In the genomic region with DNA sequence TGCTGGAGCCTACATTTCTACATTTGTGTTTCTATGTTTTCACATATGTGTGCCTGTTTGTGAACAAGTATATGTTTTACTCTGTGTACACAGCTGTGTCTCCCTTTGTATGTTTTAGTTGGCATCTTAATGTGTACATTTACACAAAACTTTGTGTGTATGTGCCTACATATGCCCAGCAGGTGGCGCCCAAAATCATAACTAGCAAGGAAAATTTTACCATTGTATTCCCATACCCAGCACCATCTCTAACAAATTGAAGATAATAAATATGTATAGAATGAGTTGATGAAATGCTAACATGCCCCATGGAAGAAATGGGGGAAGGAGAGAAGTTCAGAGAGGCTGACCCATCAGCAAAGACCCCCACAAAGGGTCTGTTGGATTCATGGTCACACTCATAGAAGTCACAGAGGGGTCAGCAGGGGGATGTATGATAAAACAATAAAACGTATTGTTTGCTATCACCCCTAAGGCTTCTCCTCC, we compare ENCODE assay signal across 8 cellular contexts. TPM values are rescaled to one million over a fixed set of nuclear protein-coding genes. Genes with fewer than 3 reads are reported as not detected.
A peak's percentile ranks its signal among the peaks of the same experiment; 100 is the strongest.
DNase-seq lines count a peak whose midpoint lies in the region; ATAC-seq, FAIRE-seq and TF ChIP-seq lines count a peak whose summit lies in the region.

No MANE protein-coding gene starts in this region.

- peaks cover 7% of the 10 kb centered on the region for H3K9me3 Mint-ChIP-seq in activated T-cell treated with anti-CD3 and anti-CD28 coated beads, Interleukin-2, amount 50 U/mL, for 4 hours

- H4K20me1 ChIP-seq in DOHH2 (ENCODE audit: control insufficient read depth, insufficient read depth, low read depth, low read length): peaks cover 7% of the 10 kb centered on the region; the same call in 1 of the 2 replicates

- 39 to 63% methylated on average over 1 to 2 of the region's 2 CpGs for WGBS in transverse colon (ENCODE audit: low coverage in 1 of 2), 2 donors

- in situ Hi-C loops in transverse colon (cut with MboI; ENCODE audit: low pct_ligation_motif_present in 1 of 4, low pct_unique_long_range_greater_than_20kb in 1 of 4, low sequenced_read_pairs in 3 of 4): loop anchor here in 3 of 4 donors (5.0 to 25.0 kb wide), 5 partner anchors 99 to 266 kb away; a partner anchor contains a TSS

- H3K27ac ChIP-seq in DOHH2 (ENCODE audit: low read depth, low read length) (no peak overlapping the region), transverse colon (no peak overlapping the region)

- H3K4me1 Mint-ChIP-seq in activated T-cell treated with anti-CD3 and anti-CD28 coated beads, Interleukin-2, amount 50 U/mL, for 4 hours (ENCODE audit: low read depth): peaks cover 47% of the 10 kb centered on the region

- H3F3A ChIP-seq in DOHH2 (ENCODE audit: control insufficient read depth, insufficient read depth): no peaks in the 10 kb centered on the region

- H3K4me1 ChIP-seq in DOHH2 (ENCODE audit: control insufficient read depth, low read length) (peaks cover 5% of the 10 kb centered on the region; the same call in 1 of the 2 replicates), transverse colon (peaks cover 0 to 50% (median 17%) of the 10 kb centered on the region in 4 donors)

- peaks cover 12% of the 10 kb centered on the region for H3K9me3 ChIP-seq in DOHH2 (ENCODE audit: control insufficient read depth, insufficient read depth, low read length)
- no peaks in the 10 kb centered on the region for H3K9me3 ChIP-seq in transverse colon

- no peak overlapping the region for H3K4me3 ChIP-seq in DOHH2 (ENCODE audit: low read length)
- H3K4me3 ChIP-seq in transverse colon: no peak overlapping the region

- intact Hi-C loops in transverse colon (cut with DNase I; ENCODE audit: low total_unique reads): loop anchor here (5.0 to 10.0 kb wide), 2 partner anchors 139 to 236 kb away; no protein-coding TSS in a partner anchor

- TF ChIP-seq CTCF in DOHH2 (IDR thresholded peaks at IDR 0.05; ENCODE audit: low read depth, low read length, poor library complexity, severe bottlenecking): peak; percentile 96
- peak; percentile 77 to 93 (median 81) for TF ChIP-seq CTCF in transverse colon (IDR thresholded peaks at IDR 0.05)

- no peaks in the 10 kb centered on the region for H3K79me2 ChIP-seq in DOHH2 (ENCODE audit: control insufficient read depth, low read length)

- DNase-seq in LHCN-M2 (ENCODE audit: low read depth) (peak; percentile 65), RCC 7860 (ENCODE audit: low spot score) (peak; percentile 57), fibroblast of peridontal ligament (ENCODE audit: extremely low read depth) (peak; percentile 90), occipital lobe (lab: John Stamatoyannopoulos, UW) (peak; percentile 20), transverse colon (peak; percentile 86)
- peak; percentile 75 for DNase-seq in activated T-cell treated with anti-CD3 and anti-CD28 coated beads, Interleukin-2, amount 50 U/mL, for 4 hours

- TF ChIP-seq EP300 in transverse colon (IDR thresholded peaks at IDR 0.05; ENCODE audit: low read depth): no peak

- H3K9me2 ChIP-seq in DOHH2 (replicated peaks; ENCODE audit: control insufficient read depth, low read length): no peaks in the 10 kb centered on the region

- no peaks in the 10 kb centered on the region for H3K36me3 Mint-ChIP-seq in activated T-cell treated with anti-CD3 and anti-CD28 coated beads, Interleukin-2, amount 50 U/mL, for 4 hours (ENCODE audit: insufficient read depth)

- H3K4me3 Mint-ChIP-seq in activated T-cell treated with anti-CD3 and anti-CD28 coated beads, Interleukin-2, amount 50 U/mL, for 4 hours: no peak overlapping the region

- H3K36me3 ChIP-seq in DOHH2 (ENCODE audit: control insufficient read depth, low read length) (no peaks in the 10 kb centered on the region), transverse colon (no peaks in the 10 kb centered on the region)

- H3K4me2 ChIP-seq in DOHH2 (ENCODE audit: low read length): no peak overlapping the region

- H3K27me3 ChIP-seq in DOHH2 (ENCODE audit: control insufficient read depth, low read length) (peaks cover 67% of the 10 kb centered on the region), transverse colon (no peaks in the 10 kb centered on the region)

- H3K27me3 Mint-ChIP-seq in activated T-cell treated with anti-CD3 and anti-CD28 coated beads, Interleukin-2, amount 50 U/mL, for 4 hours (ENCODE audit: low read depth): no peaks in the 10 kb centered on the region

- ATAC-seq in activated T-cell treated with anti-CD3 and anti-CD28 coated beads, Interleukin-2, amount 50 U/mL, for 4 hours: peak; percentile 56 to 59
- no peak for ATAC-seq in HG03196 (IDR thresholded peaks at IDR 0.05; ENCODE audit: unreplicated experiment)

- TF ChIP-seq POLR2A in transverse colon (IDR thresholded peaks at IDR 0.05): no peak

- peak; percentile 67 for FAIRE-seq in RCC 7860 (lab: Jason Lieb, UNC)

RNA-seq across cellular contexts. Expression of a gene that starts 48.1 kb away (rescaled TPM):
- total RNA-seq in LHCN-M2 (2014; rRNA removed): 5.7 and 7.1 TPM in 2 replicates
- 4.2 TPM for polyA plus RNA-seq in LHCN-M2 (2012)
- total RNA-seq in activated T-cell treated with anti-CD3 and anti-CD28 coated beads, Interleukin-2, amount 50 U/mL, for 4 hours: under 1 TPM in 1 of 3 donors, not detected in 2; 0.19 TPM
- 16.2 TPM for total RNA-seq in occipital lobe
- 100 to 1,000 TPM in 1 of 4 donors, 10 to 100 TPM in 3; 60.6 to 108 (median 74.6) TPM for total RNA-seq in transverse colon

Comparison
In these comparisons a context has a peak if more than half of its experiments do, and no peak if none do; other contexts are left out.
1. DNase-seq: peak in every context shown above with its lines; median percentile 90 in fibroblast of peridontal ligament; 86 in transverse colon; 75 in activated T-cell treated with anti-CD3 and anti-CD28 coated beads, Interleukin-2, amount 50 U/mL, for 4 hours; 65 in LHCN-M2; 57 in RCC 7860; 20 in occipital lobe.